In the genomic region with DNA sequence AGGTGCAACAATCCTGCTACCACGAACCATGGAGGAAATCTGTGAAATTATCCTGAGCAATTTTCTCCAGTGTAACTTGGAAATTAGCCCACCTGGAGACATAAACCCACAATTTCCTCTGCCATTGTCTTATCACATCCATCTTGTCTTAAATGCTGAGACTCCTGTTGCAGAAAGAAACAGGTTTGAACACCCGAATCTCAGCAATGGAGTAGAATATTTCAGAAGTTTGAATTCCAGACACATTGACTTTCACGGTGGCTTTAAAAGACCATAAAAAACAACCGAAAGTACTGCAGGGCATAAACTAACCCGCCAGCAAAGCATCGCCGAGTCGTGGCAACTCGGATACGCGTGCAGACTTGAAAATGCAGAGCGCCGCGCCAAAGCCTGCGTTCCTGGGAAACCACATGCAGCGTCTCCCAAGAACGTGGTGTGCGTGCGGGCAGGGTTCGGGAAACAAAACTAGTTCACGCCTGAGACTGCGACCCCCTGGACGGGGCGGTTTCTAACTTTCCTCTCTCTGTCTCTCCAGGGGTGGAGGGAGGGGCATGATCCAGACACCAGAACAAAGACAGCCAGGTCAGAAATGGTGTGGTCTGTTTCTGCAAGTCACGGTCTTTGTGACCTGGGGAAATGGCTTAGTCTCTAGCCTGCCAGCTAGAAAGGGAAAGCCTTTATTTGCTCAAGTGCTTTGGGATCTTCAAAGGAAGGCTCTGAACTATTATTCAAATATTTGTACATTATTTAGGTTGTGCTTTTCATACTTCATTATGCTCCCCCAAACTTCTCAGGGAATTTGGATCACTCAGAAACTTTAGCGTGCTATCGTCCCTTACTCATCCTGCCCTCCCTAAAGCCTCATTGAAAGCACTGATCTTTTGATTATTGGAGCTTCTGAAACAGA, we compare ENCODE assay signal across 8 cellular contexts. TPM values are rescaled to one million over a fixed set of nuclear protein-coding genes. Genes with fewer than 3 reads are reported as not detected.
DNase-seq lines count a peak whose midpoint lies in the region; ATAC-seq, FAIRE-seq and TF ChIP-seq lines count a peak whose summit lies in the region.

No MANE protein-coding gene starts in this region.

- H3K4me3 ChIP-seq in Caco-2 (ENCODE audit: low read depth, low read length) (peak overlapping the region; percentile 26), heart right ventricle (peak overlapping the region in 9 of 10 donors; percentile 13 to 52 (median 48))

- H3K36me3 ChIP-seq in Caco-2 (ENCODE audit: control insufficient read depth, insufficient read depth, low read length) (no peaks in the 10 kb centered on the region), heart right ventricle (no peaks in the 10 kb centered on the region)

- CTCF ChIA-PET in Caco-2 (lab: Charles Lee) = no interaction called here

- DNase-seq in Caco-2 (peak; percentile 12 to 27), HT1080 (ENCODE audit: low read depth) (peak; percentile 43), heart right ventricle (peak; percentile 5 to 32), progenitor cell of endocrine pancreas (ENCODE audit: low spot score, unreplicated experiment) (peak; percentile 15), RCC 7860 (ENCODE audit: low spot score) (no peak), H54 (ENCODE audit: insufficient read length, low spot score) (no peak)
- DNase-seq in activated T-helper 2 cell treated with anti-CD3 and anti-CD28 coated beads, Interferon-gamma antibody, Interleukin-2, Interleukin-4, amounts not matched to agents 10 μg/mL and 5 μg/mL and 100 μg/mL, durations not matched to agents 14 hours and 24 hours and 36 hours (ENCODE audit: low spot score) = no peak

- peak overlapping the region; percentile 70 for H3K4me3 Mint-ChIP-seq in Caco-2 (ENCODE audit: unreplicated experiment)
- H3K4me3 Mint-ChIP-seq in activated T-helper 2 cell treated with anti-CD3 and anti-CD28 coated beads, Interferon-gamma antibody, Interleukin-2, Interleukin-4, amounts not matched to agents 10 μg/mL and 5 μg/mL and 100 μg/mL, durations not matched to agents 14 hours and 24 hours and 36 hours (ENCODE audit: low read depth) = peak overlapping the region; percentile 18
- peak overlapping the region; percentile 73 for H3K4me3 Mint-ChIP-seq in progenitor cell of endocrine pancreas (ENCODE audit: low read depth)

- POLR2A ChIA-PET in Caco-2 (lab: Charles Lee) = no interaction called here

- no peak for TF ChIP-seq POLR2A in H54 (IDR thresholded peaks at IDR 0.05; ENCODE audit: low read depth, low read length)

- FAIRE-seq in RCC 7860 (lab: Jason Lieb, UNC) = no peak
- no peak for FAIRE-seq in H54 (lab: Jason Lieb, UNC)

- H3K9me3 Mint-ChIP-seq in Caco-2 (ENCODE audit: unreplicated experiment) (no peaks in the 10 kb centered on the region), progenitor cell of endocrine pancreas (ENCODE audit: low read depth) (no peaks in the 10 kb centered on the region)
- H3K9me3 Mint-ChIP-seq in activated T-helper 2 cell treated with anti-CD3 and anti-CD28 coated beads, Interferon-gamma antibody, Interleukin-2, Interleukin-4, amounts not matched to agents 10 μg/mL and 5 μg/mL and 100 μg/mL, durations not matched to agents 14 hours and 24 hours and 36 hours = no peaks in the 10 kb centered on the region

- TF ChIP-seq CTCF in Caco-2 (IDR thresholded peaks at IDR 0.05; ENCODE audit: insufficient read depth in 1 of 2, low read depth in 1 of 2, low read length in 1 of 2, severe bottlenecking in 1 of 2, unreplicated experiment in 1 of 2) (no peak), heart right ventricle (IDR thresholded peaks at IDR 0.05) (no peak), progenitor cell of endocrine pancreas (IDR thresholded peaks at IDR 0.05; ENCODE audit: unreplicated experiment) (no peak)

- H3K9me3 ChIP-seq in Caco-2 (no peaks in the 10 kb centered on the region), heart right ventricle (no peaks in the 10 kb centered on the region)

- intact Hi-C loops in Caco-2 (cut with micrococcal nuclease; ENCODE audit: unreplicated experiment) = no loop called here
- intact Hi-C loops in activated T-helper 2 cell treated with anti-CD3 and anti-CD28 coated beads, Interferon-gamma antibody, Interleukin-2, Interleukin-4, amounts not matched to agents 10 μg/mL and 5 μg/mL and 100 μg/mL, durations not matched to agents 14 hours and 24 hours and 36 hours (cut with micrococcal nuclease) = no loop called here
- intact Hi-C loops in heart right ventricle (cut with DNase I) = no loop called here

- H3K4me1 ChIP-seq in Caco-2 (no peaks in the 10 kb centered on the region), heart right ventricle (peaks cover 0 to 12% (median 7%) of the 10 kb centered on the region in 9 donors)

- H3K27ac ChIP-seq in heart right ventricle = no peak overlapping the region

- no TSS peak for BruUV-seq in Caco-2 (replicated peaks; lab: Mats Ljungman, UMichigan)

- no peaks in the 10 kb centered on the region for H3K27me3 Mint-ChIP-seq in Caco-2 (ENCODE audit: insufficient read depth, unreplicated experiment)
- H3K27me3 Mint-ChIP-seq in activated T-helper 2 cell treated with anti-CD3 and anti-CD28 coated beads, Interferon-gamma antibody, Interleukin-2, Interleukin-4, amounts not matched to agents 10 μg/mL and 5 μg/mL and 100 μg/mL, durations not matched to agents 14 hours and 24 hours and 36 hours (ENCODE audit: low read depth) = peaks cover 45% of the 10 kb centered on the region
- peaks cover 19% of the 10 kb centered on the region for H3K27me3 Mint-ChIP-seq in progenitor cell of endocrine pancreas

- WGBS in heart right ventricle, 2 donors = 7% methylated on average over 27 of the region's 27 CpGs

- H3K4me1 Mint-ChIP-seq in Caco-2 (ENCODE audit: low read depth, unreplicated experiment) = no peaks in the 10 kb centered on the region
- H3K4me1 Mint-ChIP-seq in activated T-helper 2 cell treated with anti-CD3 and anti-CD28 coated beads, Interferon-gamma antibody, Interleukin-2, Interleukin-4, amounts not matched to agents 10 μg/mL and 5 μg/mL and 100 μg/mL, durations not matched to agents 14 hours and 24 hours and 36 hours (ENCODE audit: low read depth) = peaks cover 6% of the 10 kb centered on the region
- peaks cover 11% of the 10 kb centered on the region for H3K4me1 Mint-ChIP-seq in progenitor cell of endocrine pancreas (ENCODE audit: low read depth)

- ATAC-seq in heart right ventricle = peak in 5 of 8 donors; percentile 44 to 64 (median 57)
- ATAC-seq in HG02840 (IDR thresholded peaks at IDR 0.05; ENCODE audit: low FRiP score, unreplicated experiment) = no peak

- no peaks in the 10 kb centered on the region for H3K36me3 Mint-ChIP-seq in Caco-2 (ENCODE audit: insufficient read depth, unreplicated experiment)
- H3K36me3 Mint-ChIP-seq in activated T-helper 2 cell treated with anti-CD3 and anti-CD28 coated beads, Interferon-gamma antibody, Interleukin-2, Interleukin-4, amounts not matched to agents 10 μg/mL and 5 μg/mL and 100 μg/mL, durations not matched to agents 14 hours and 24 hours and 36 hours (ENCODE audit: low read depth) = no peaks in the 10 kb centered on the region
- no peaks in the 10 kb centered on the region for H3K36me3 Mint-ChIP-seq in progenitor cell of endocrine pancreas (ENCODE audit: insufficient read depth)

- H3K27me3 ChIP-seq in Caco-2 (replicated peaks; ENCODE audit: control insufficient read depth, insufficient read depth, low read length) (no peaks in the 10 kb centered on the region), heart right ventricle (peaks cover 0 to 30% (median 0%) of the 10 kb centered on the region in 7 donors)

- peak overlapping the region; percentile 63 for H3K27ac Mint-ChIP-seq in Caco-2 (ENCODE audit: unreplicated experiment)
- H3K27ac Mint-ChIP-seq in activated T-helper 2 cell treated with anti-CD3 and anti-CD28 coated beads, Interferon-gamma antibody, Interleukin-2, Interleukin-4, amounts not matched to agents 10 μg/mL and 5 μg/mL and 100 μg/mL, durations not matched to agents 14 hours and 24 hours and 36 hours = no peak overlapping the region
- H3K27ac Mint-ChIP-seq in progenitor cell of endocrine pancreas = peak overlapping the region; percentile 94

RNA-seq across cellular contexts. Expression of a gene that starts 26.9 kb away (rescaled TPM):
- 5.7 and 6.8 TPM in 2 replicates for total RNA-seq in Caco-2 (2022)
- total RNA-seq in HT1080 (2014; rRNA removed; shearing (Covaris generic)) = 18.2 and 26.5 TPM in 2 replicates
- 13.2 and 15.2 TPM in 2 replicates for polyA plus RNA-seq in HT1080 (2015; cell fraction: cytosol; rRNA removed)
- polyA plus RNA-seq in HT1080 (2015; cell fraction: nucleus; rRNA removed) = 12.7 and 13.6 TPM in 2 replicates
- 6.4 and 6.8 TPM in 2 replicates for total RNA-seq in activated T-helper 2 cell treated with anti-CD3 and anti-CD28 coated beads, Interferon-gamma antibody, Interleukin-2, Interleukin-4, amounts not matched to agents 10 μg/mL and 5 μg/mL and 100 μg/mL, durations not matched to agents 14 hours and 24 hours and 36 hours
- total RNA-seq in heart right ventricle = 10 to 100 TPM in 7 of 10 donors, 1 to 10 TPM in 3; 7.5 to 16.7 (median 11.5) TPM
- polyA plus RNA-seq in heart right ventricle = 1 to 10 TPM; 8.1 to 8.9 TPM
- 29.5 and 34.0 TPM in 2 replicates for total RNA-seq in progenitor cell of endocrine pancreas

Comparison
In these comparisons a context has a peak if more than half of its experiments do, and no peak if none do; other contexts are left out.
1. DNase-seq: peak in Caco-2 (2 of 2), HT1080 (single experiment), heart right ventricle (2 of 2) and progenitor cell of endocrine pancreas (single experiment); none in activated T-helper 2 cell treated with anti-CD3 and anti-CD28 coated beads, Interferon-gamma antibody, Interleukin-2, Interleukin-4, amounts not matched to agents 10 μg/mL and 5 μg/mL and 100 μg/mL, durations not matched to agents 14 hours and 24 hours and 36 hours (single experiment), RCC 7860 (single experiment) and H54 (single experiment).
2. H3K4me3 Mint-ChIP-seq: peak in every context shown above with its lines; median percentile 73 in progenitor cell of endocrine pancreas; 70 in Caco-2; 18 in activated T-helper 2 cell treated with anti-CD3 and anti-CD28 coated beads, Interferon-gamma antibody, Interleukin-2, Interleukin-4, amounts not matched to agents 10 μg/mL and 5 μg/mL and 100 μg/mL, durations not matched to agents 14 hours and 24 hours and 36 hours.